Comparison of ENCODE assay signal across 28 cellular contexts in the genomic region with DNA sequence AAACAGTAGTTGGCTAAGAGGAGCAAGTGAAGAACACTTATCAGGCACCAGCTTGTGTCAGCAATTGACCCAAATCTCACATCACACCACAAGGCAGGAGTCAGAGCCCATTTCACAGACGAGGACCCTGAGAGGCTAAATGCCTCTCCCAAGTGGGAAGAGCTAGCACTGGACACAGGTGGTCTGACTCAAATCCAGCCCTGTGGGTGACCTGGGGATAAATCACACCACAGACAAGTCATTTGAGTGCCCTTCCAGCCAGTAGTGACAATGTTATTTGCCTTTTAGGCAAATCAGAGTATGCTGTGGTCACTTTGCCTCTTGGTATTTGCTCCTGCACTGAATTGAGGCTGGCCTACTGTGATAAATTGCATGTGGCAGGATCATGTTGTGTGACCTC.
"Had no signal": no experiment of that assay in that cellular context is flagged by ENCODE, and none has a peak within 500 bp of the region (broad histone marks: within the 10 kb centered on the region; RNA-seq: fewer than 3 reads in every experiment).

No MANE protein-coding gene starts in this region.

- H3K4me3 ChIP-seq: left lung, lower lobe of right lung, pancreas, prostate gland, skin epidermis, tibial nerve, vagina had no signal

- H3K27ac Mint-ChIP-seq: immature natural killer cell; nephron; stimulated activated memory B cell treated with anti-CD40 and anti-IgM and Interleukin-4, amounts not matched to agents 10 μg/mL and 1 μg/mL and 100 μg/mL, for 72 hours; stimulated activated naive CD8-positive, alpha-beta T cell treated with anti-CD3 and anti-CD28 coated beads, Interleukin-15, amount 100 ng/mL, for 72 hours; type B pancreatic cell had no signal

- ATAC-seq: left lung; lower lobe of right lung; naive thymus-derived CD8-positive, alpha-beta T cell; pancreas; right cardiac atrium; sciatic nerve; stimulated activated memory B cell treated with anti-CD40 and anti-IgM and Interleukin-4, amounts not matched to agents 10 μg/mL and 1 μg/mL and 100 μg/mL, for 72 hours; stimulated activated naive CD8-positive, alpha-beta T cell treated with anti-CD3 and anti-CD28 coated beads, Interleukin-15, amount 100 ng/mL, for 72 hours had no signal

- DNase-seq: hypothalamus; immature natural killer cell; kidney; left colon; left lung; lower lobe of right lung; mammary epithelial cell; mesenchymal stem cell; naive thymus-derived CD8-positive, alpha-beta T cell; nucleus accumbens; pancreas; posterior cingulate gyrus; retina; right cardiac atrium; stimulated activated CD4-positive, alpha-beta T cell treated with anti-CD3 and anti-CD28 coated beads, Interleukin-12 subunit alpha, Interleukin-12 subunit beta, amount 100 ng/mL, for 4 hours; stimulated activated CD4-positive, alpha-beta T cell treated with anti-CD3 and anti-CD28 coated beads, Interleukin-4, amount 100 ng/mL, for 24 hours; stimulated activated naive CD4-positive, alpha-beta T cell treated with Interleukin-2 at 50 U/mL for 16 hours; stimulated activated naive CD8-positive, alpha-beta T cell treated with anti-CD3 and anti-CD28 coated beads, Interleukin-15, amount 100 ng/mL, for 72 hours; substantia nigra had no signal

- H3K36me3 ChIP-seq: left lung, lower lobe of right lung, pancreas, prostate gland, tibial nerve, vagina had no signal

- H3K27me3 Mint-ChIP-seq: type B pancreatic cell had no signal

- H3K36me3 Mint-ChIP-seq: immature natural killer cell; stimulated activated memory B cell treated with anti-CD40 and anti-IgM and Interleukin-4, amounts not matched to agents 10 μg/mL and 1 μg/mL and 100 μg/mL, for 72 hours; type B pancreatic cell had no signal

- H3K4me3 Mint-ChIP-seq: immature natural killer cell; naive thymus-derived CD8-positive, alpha-beta T cell; nephron; neural crest cell; stimulated activated memory B cell treated with anti-CD40 and anti-IgM and Interleukin-4, amounts not matched to agents 10 μg/mL and 1 μg/mL and 100 μg/mL, for 72 hours; stimulated activated naive CD8-positive, alpha-beta T cell treated with anti-CD3 and anti-CD28 coated beads, Interleukin-15, amount 100 ng/mL, for 72 hours; type B pancreatic cell had no signal

- H3K9me3 ChIP-seq: left lung, lower lobe of right lung, pancreas, prostate gland, vagina had no signal

- H3K4me1 ChIP-seq: left lung, lower lobe of right lung, pancreas, prostate gland, tibial nerve, vagina had no signal

- H3K27ac ChIP-seq: left lung, lower lobe of right lung, pancreas, prostate gland, skin epidermis, tibial nerve, vagina had no signal

- H3K27me3 ChIP-seq: pancreas, vagina had no signal

- H3K4me1 Mint-ChIP-seq: immature natural killer cell; naive thymus-derived CD8-positive, alpha-beta T cell had no signal
